9 cellular contexts compared by ENCODE assay signal in genomic region chr1:116525440-116525839, GRCh38.
"Had no signal": no experiment of that assay in that cellular context is flagged by ENCODE, and none has a peak within 500 bp of the region (broad histone marks: within the 10 kb centered on the region; RNA-seq: fewer than 3 reads in every experiment).

No MANE protein-coding gene starts in this region.

- FAIRE-seq: K562 had no signal

- H3K4me3 ChIP-seq: GM23248, K562 had no signal

- DNase-seq: GM23248, GOT3, H9, HCEC 1CT, IMR-90, Kasumi-1, KG1 had no signal

- H3K9ac ChIP-seq: GM23248 had no signal

- H3K27ac ChIP-seq: GM23248, HL-60 had no signal

- H3K4me3 Mint-ChIP-seq: H9 had no signal

- ATAC-seq: K562 had no signal

- H2AFZ ChIP-seq: GM23248 had no signal

- H3K27ac Mint-ChIP-seq: H9 had no signal
